In the genomic region with DNA sequence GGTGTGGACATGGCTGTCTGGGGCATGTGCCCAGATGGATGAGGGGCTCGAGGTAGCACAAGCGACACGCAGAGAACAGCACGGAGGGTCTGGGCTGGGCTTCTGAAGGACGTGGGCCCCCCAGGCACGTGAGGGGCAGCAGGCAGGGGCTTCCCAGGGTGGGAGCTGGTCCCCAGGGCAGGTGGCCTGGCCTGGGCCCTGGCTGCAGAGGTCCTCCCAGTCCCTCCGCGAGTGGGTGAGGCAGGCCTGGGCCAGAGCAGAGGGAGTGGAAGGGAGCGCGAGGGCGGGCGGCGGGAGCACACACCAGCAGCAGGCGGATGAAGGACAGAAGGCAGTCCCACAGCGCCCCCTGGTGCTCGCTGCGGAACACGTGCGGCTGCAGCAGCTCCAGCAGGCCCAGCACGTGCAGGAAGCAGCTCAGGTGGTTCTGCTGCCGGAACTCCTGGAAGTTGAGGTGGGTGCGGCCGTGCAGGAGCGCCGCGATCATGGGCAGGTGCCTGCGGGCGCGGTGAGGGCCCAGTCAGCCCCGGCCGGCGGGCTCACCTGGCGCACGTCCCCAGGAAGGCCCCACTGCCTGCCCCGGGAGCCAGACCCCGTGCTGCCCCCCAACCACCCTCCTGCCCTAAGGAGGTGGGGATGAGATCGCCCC, we compare ENCODE assay signal across 8 cellular contexts. TPM values are rescaled to one million over a fixed set of nuclear protein-coding genes. Genes with fewer than 3 reads are reported as not detected.
DNase-seq lines count a peak whose midpoint lies in the region; ATAC-seq and TF ChIP-seq lines count a peak whose summit lies in the region.

No MANE protein-coding gene starts in this region.

- DNase-seq in DMS 273 treated with DMSO at 0.1 percent for 48 hours (lab: John Stamatoyannopoulos, UW) (peak; percentile 59), NCI-H748 treated with DMSO at 0.1 percent for 48 hours (lab: John Stamatoyannopoulos, UW) (peak; percentile 63), coronary artery (ENCODE audit: low spot score) (peak; percentile 90)
- DNase-seq in activated CD4-positive, alpha-beta T cell treated with anti-CD3 and anti-CD28 coated beads, Interleukin-2, amount 50 U/mL, for 4 hours = peak; percentile 80 to 81
- DNase-seq in stimulated activated CD4-positive, alpha-beta T cell treated with anti-CD3 and anti-CD28 coated beads, TNF-alpha, amount 100 ng/mL, for 1 hour (ENCODE audit: low read depth in 3 of 3, low spot score in 1 of 3) = peak; percentile 72 to 85 (median 73)

- H3K27ac ChIP-seq in coronary artery (peak overlapping the region in 1 of 2 donors; percentile 4), liver (ENCODE audit: low read depth in 1 of 2, low read length in 2 of 2) (no peak overlapping the region)

- TF ChIP-seq CTCF in coronary artery (IDR thresholded peaks at IDR 0.05) (peak; percentile 84), liver (IDR thresholded peaks at IDR 0.05; ENCODE audit: low read depth, low read length, missing input control) (peak; percentile 87)

- ATAC-seq in HG03442 (IDR thresholded peaks at IDR 0.05; ENCODE audit: unreplicated experiment) = peak; percentile 57
- no peak for ATAC-seq in HG02973 (IDR thresholded peaks at IDR 0.05; ENCODE audit: unreplicated experiment)

- no peaks in the 10 kb centered on the region for H3K27me3 ChIP-seq in liver (ENCODE audit: control insufficient read depth in 4 of 4, insufficient read depth in 4 of 4, low read length in 3 of 4)

- 39% methylated on average over 37 of the region's 37 CpGs for WGBS in liver

- peak; percentile 84 to 94 for TF ChIP-seq RAD21 in liver (IDR thresholded peaks at IDR 0.05)

- peaks cover 5 to 65% (median 31%) of the 10 kb centered on the region in 4 donors for H3K36me3 ChIP-seq in liver (ENCODE audit: control insufficient read depth in 4 of 4, insufficient read depth in 3 of 4, low read depth in 1 of 4, low read length in 3 of 4)

- no peaks in the 10 kb centered on the region for H3K4me1 ChIP-seq in liver (ENCODE audit: control insufficient read depth in 4 of 4, insufficient read depth in 4 of 4, low read length in 3 of 4)

- no peak overlapping the region for H3K9ac ChIP-seq in liver (ENCODE audit: low read depth in 1 of 2, low read length in 2 of 2)

- H3K4me3 ChIP-seq in coronary artery (no peak overlapping the region), liver (ENCODE audit: low read depth in 1 of 3, low read length in 3 of 3) (no peak overlapping the region)

- no peaks in the 10 kb centered on the region for H3K9me3 ChIP-seq in liver (ENCODE audit: control insufficient read depth in 4 of 4, low read length in 3 of 4)

TF ChIP-seq in liver, 16 proteins besides CTCF, POLR2A, EP300 and RAD21:
- TF ChIP-seq ZBTB33 (IDR thresholded peaks at IDR 0.05) (no peak), GABPA (IDR thresholded peaks at IDR 0.05 in 1 of 2, conservative IDR thresholded peaks at IDR 0.05 in 1 of 2) (no peak), FOXA2 (IDR thresholded peaks at IDR 0.05) (no peak), HNF4G (IDR thresholded peaks at IDR 0.05) (no peak), SP1 (IDR thresholded peaks at IDR 0.05) (no peak), JUND (IDR thresholded peaks at IDR 0.05) (no peak), NR2F2 (IDR thresholded peaks at IDR 0.05) (no peak), TAF1 (conservative IDR thresholded peaks at IDR 0.05) (no peak), EGR1 (IDR thresholded peaks at IDR 0.05; ENCODE audit: low read depth in 2 of 2) (no peak)
- TF ChIP-seq, protein P1, sequence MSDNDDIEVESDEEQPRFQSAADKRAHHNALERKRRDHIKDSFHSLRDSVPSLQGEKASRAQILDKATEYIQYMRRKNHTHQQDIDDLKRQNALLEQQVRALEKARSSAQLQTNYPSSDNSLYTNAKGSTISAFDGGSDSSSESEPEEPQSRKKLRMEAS (IDR thresholded peaks at IDR 0.05) = no peak
- TF ChIP-seq, protein P2, sequence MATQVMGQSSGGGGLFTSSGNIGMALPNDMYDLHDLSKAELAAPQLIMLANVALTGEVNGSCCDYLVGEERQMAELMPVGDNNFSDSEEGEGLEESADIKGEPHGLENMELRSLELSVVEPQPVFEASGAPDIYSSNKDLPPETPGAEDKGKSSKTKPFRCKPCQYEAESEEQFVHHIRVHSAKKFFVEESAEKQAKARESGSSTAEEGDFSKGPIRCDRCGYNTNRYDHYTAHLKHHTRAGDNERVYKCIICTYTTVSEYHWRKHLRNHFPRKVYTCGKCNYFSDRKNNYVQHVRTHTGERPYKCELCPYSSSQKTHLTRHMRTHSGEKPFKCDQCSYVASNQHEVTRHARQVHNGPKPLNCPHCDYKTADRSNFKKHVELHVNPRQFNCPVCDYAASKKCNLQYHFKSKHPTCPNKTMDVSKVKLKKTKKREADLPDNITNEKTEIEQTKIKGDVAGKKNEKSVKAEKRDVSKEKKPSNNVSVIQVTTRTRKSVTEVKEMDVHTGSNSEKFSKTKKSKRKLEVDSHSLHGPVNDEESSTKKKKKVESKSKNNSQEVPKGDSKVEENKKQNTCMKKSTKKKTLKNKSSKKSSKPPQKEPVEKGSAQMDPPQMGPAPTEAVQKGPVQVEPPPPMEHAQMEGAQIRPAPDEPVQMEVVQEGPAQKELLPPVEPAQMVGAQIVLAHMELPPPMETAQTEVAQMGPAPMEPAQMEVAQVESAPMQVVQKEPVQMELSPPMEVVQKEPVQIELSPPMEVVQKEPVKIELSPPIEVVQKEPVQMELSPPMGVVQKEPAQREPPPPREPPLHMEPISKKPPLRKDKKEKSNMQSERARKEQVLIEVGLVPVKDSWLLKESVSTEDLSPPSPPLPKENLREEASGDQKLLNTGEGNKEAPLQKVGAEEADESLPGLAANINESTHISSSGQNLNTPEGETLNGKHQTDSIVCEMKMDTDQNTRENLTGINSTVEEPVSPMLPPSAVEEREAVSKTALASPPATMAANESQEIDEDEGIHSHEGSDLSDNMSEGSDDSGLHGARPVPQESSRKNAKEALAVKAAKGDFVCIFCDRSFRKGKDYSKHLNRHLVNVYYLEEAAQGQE (IDR thresholded peaks at IDR 0.05) = no peak
- TF ChIP-seq, protein P3, sequence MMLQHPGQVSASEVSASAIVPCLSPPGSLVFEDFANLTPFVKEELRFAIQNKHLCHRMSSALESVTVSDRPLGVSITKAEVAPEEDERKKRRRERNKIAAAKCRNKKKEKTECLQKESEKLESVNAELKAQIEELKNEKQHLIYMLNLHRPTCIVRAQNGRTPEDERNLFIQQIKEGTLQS (IDR thresholded peaks at IDR 0.05) = no peak
TF ChIP-seq in liver: peak in this region for 0.

RNA-seq across cellular contexts. Expression of gene MICALL2, which starts 14.7 kb away (rescaled TPM):
- total RNA-seq in liver = 10 to 100 TPM; 10.0 to 16.3 TPM
- 1 to 10 TPM; 2.9 to 5.2 TPM for polyA plus RNA-seq in liver

RNA-seq across cellular contexts. Expression of gene INTS1, which starts 30.2 kb away (rescaled TPM):
- total RNA-seq in liver = 10 to 100 TPM; 26.8 to 34.6 TPM
- 10 to 100 TPM; 14.6 to 37.9 TPM for polyA plus RNA-seq in liver

RNA-seq across cellular contexts. Expression of gene MAFK, which starts 56.5 kb away (rescaled TPM):
- total RNA-seq in liver = 1 to 10 TPM; 4.4 to 8.3 TPM
- polyA plus RNA-seq in liver = 1 to 10 TPM; 1.3 to 9.3 TPM
